Comparison of ENCODE assay signal across 27 cellular contexts in the genomic region with DNA sequence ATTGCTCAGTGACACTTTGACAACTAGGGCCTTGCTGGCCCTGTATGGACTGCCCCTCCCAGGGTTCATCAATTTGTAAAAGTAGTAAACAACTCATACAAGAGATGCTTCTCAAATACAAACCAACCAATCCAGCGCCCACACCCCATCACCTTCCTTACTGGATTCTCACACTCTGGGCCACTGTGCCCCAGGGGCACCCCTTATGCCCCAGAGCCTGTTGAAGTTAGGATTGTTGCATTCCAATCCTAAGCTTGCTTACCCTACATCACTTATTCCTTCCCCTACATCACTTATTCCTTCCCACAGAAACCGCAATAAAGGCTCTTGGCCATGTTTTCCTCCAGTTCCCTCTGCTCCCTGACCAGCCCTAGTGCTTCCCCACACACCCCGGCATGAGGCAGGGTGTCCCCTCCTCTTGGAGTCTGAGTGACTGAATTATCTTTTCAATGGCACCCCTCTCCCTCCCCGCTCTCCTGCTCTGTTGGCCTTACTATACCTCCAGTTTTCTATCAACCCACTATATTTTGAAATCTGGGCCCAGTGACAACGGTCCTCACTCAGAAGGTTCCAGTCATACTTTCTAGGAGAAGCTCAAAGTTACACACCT.
"Had no signal": no experiment of that assay in that cellular context is flagged by ENCODE, and none has a peak within 500 bp of the region (broad histone marks: within the 10 kb centered on the region; RNA-seq: fewer than 3 reads in every experiment).

No MANE protein-coding gene starts in this region.

- H3K9me3 Mint-ChIP-seq: activated naive CD4-positive, alpha-beta T cell treated with anti-CD3 and anti-CD28 coated beads, Interleukin-2, amount 10 ng/mL, durations not matched to agents 7 days and 5 days; activated naive CD8-positive, alpha-beta T cell treated with anti-CD3 and anti-CD28 coated beads, Interleukin-2, amount 10 ng/mL, durations not matched to agents 7 days and 5 days; activated T-cell treated with anti-CD3 and anti-CD28 coated beads, Interleukin-2, amount 50 U/mL, for 24 hours; dendritic cell treated with granulocyte-macrophage colony-stimulating factor and Interleukin-4, amounts not matched to agents 40 ng/mL and 50 ng/mL, for 4 days; natural killer cell treated with Interleukin-12 subunit alpha and Interleukin-12 subunit beta and Interleukin-15 and Interleukin-18, amount 100 ng/mL, for 72 hours; T-helper 1 cell treated with Interleukin-12 subunit alpha and Interleukin-12 subunit beta and Interleukin-4 antibody, amounts not matched to agents 30 μg/mL and 1 μg/mL, for 36 hours had no signal

- DNase-seq: activated CD4-positive, alpha-beta T cell treated with anti-CD3 and anti-CD28 coated beads for 48 hours; activated CD4-positive, alpha-beta T cell treated with anti-CD3 and anti-CD28 coated beads, Interleukin-2, amount 50 U/mL, for 48 hours; activated CD8-positive, alpha-beta memory T cell treated with anti-CD3 and anti-CD28 coated beads, Interleukin-2, amount 50 U/mL, for 4 hours; activated gamma-delta T cell; activated naive CD4-positive, alpha-beta T cell treated with anti-CD3 and anti-CD28 coated beads, Interleukin-2, amount 10 ng/mL, durations not matched to agents 7 days and 5 days; activated naive CD8-positive, alpha-beta T cell treated with anti-CD3 and anti-CD28 coated beads, Interleukin-2, amount 10 ng/mL, durations not matched to agents 7 days and 5 days; activated T-cell treated with anti-CD3 and anti-CD28 coated beads, Interleukin-2, amount 50 U/mL, for 24 hours; amniotic stem cell; brain microvascular endothelial cell; central memory CD4-positive, alpha-beta T cell; left lung; mucosa of descending colon; stimulated activated CD4-positive, alpha-beta T cell treated with anti-CD3 and anti-CD28 coated beads, Interleukin-1b, Interleukin-23, amount 100 ng/mL, for 48 hours; stimulated activated naive B cell treated with anti-CD40 and anti-IgM and Interleukin-4, amounts not matched to agents 10 μg/mL and 1 μg/mL and 100 μg/mL, for 72 hours; stomach; SW 1271; T-helper 9 cell; WERI-Rb-1 had no signal

- H3K4me3 Mint-ChIP-seq: activated naive CD4-positive, alpha-beta T cell treated with anti-CD3 and anti-CD28 coated beads, Interleukin-2, amount 10 ng/mL, durations not matched to agents 7 days and 5 days; activated naive CD8-positive, alpha-beta T cell treated with anti-CD3 and anti-CD28 coated beads, Interleukin-2, amount 10 ng/mL, durations not matched to agents 7 days and 5 days; activated T-cell treated with anti-CD3 and anti-CD28 coated beads, Interleukin-2, amount 50 U/mL, for 24 hours; dendritic cell treated with granulocyte-macrophage colony-stimulating factor and Interleukin-4, amounts not matched to agents 40 ng/mL and 50 ng/mL, for 4 days; natural killer cell treated with Interleukin-12 subunit alpha and Interleukin-12 subunit beta and Interleukin-15 and Interleukin-18, amount 100 ng/mL, for 72 hours; stimulated activated naive B cell treated with anti-CD40 and anti-IgM and Interleukin-4, amounts not matched to agents 10 μg/mL and 1 μg/mL and 100 μg/mL, for 72 hours; T-helper 1 cell treated with Interleukin-12 subunit alpha and Interleukin-12 subunit beta and Interleukin-4 antibody, amounts not matched to agents 30 μg/mL and 1 μg/mL, for 36 hours had no signal

- H3K27me3 Mint-ChIP-seq: progenitor cell of endocrine pancreas had no signal

- H3K9me3 ChIP-seq: left lung, mucosa of descending colon, stomach, suprapubic skin, tibial nerve had no signal

- H3K4me2 ChIP-seq: smooth muscle cell had no signal

- H3K27ac Mint-ChIP-seq: activated naive CD4-positive, alpha-beta T cell treated with anti-CD3 and anti-CD28 coated beads, Interleukin-2, amount 10 ng/mL, durations not matched to agents 7 days and 5 days; activated naive CD8-positive, alpha-beta T cell treated with anti-CD3 and anti-CD28 coated beads, Interleukin-2, amount 10 ng/mL, durations not matched to agents 7 days and 5 days; activated T-cell treated with anti-CD3 and anti-CD28 coated beads, Interleukin-2, amount 50 U/mL, for 24 hours; dendritic cell treated with granulocyte-macrophage colony-stimulating factor and Interleukin-4, amounts not matched to agents 40 ng/mL and 50 ng/mL, for 4 days; natural killer cell treated with Interleukin-12 subunit alpha and Interleukin-12 subunit beta and Interleukin-15 and Interleukin-18, amount 100 ng/mL, for 72 hours; progenitor cell of endocrine pancreas; stimulated activated naive B cell treated with anti-CD40 and anti-IgM and Interleukin-4, amounts not matched to agents 10 μg/mL and 1 μg/mL and 100 μg/mL, for 72 hours; T-helper 1 cell treated with Interleukin-12 subunit alpha and Interleukin-12 subunit beta and Interleukin-4 antibody, amounts not matched to agents 30 μg/mL and 1 μg/mL, for 36 hours had no signal

- ATAC-seq: activated CD4-positive, CD25-positive, alpha-beta regulatory T cell treated with anti-CD3 and anti-CD28 coated beads, Interleukin-2, amount 50 U/mL, for 24 hours; left lung; mucosa of descending colon; stimulated activated naive B cell treated with anti-CD40 and anti-IgM and Interleukin-4, amounts not matched to agents 10 μg/mL and 1 μg/mL and 100 μg/mL, for 72 hours had no signal

- H3K27me3 ChIP-seq: brain microvascular endothelial cell, stomach, suprapubic skin, tibial nerve had no signal

- H3K4me1 ChIP-seq: left lung had no signal

- H3K27ac ChIP-seq: brain microvascular endothelial cell, left lung, stomach, suprapubic skin, tibial nerve, WERI-Rb-1 had no signal

- H3K36me3 Mint-ChIP-seq: activated naive CD4-positive, alpha-beta T cell treated with anti-CD3 and anti-CD28 coated beads, Interleukin-2, amount 10 ng/mL, durations not matched to agents 7 days and 5 days; activated naive CD8-positive, alpha-beta T cell treated with anti-CD3 and anti-CD28 coated beads, Interleukin-2, amount 10 ng/mL, durations not matched to agents 7 days and 5 days; natural killer cell treated with Interleukin-12 subunit alpha and Interleukin-12 subunit beta and Interleukin-15 and Interleukin-18, amount 100 ng/mL, for 72 hours; stimulated activated naive B cell treated with anti-CD40 and anti-IgM and Interleukin-4, amounts not matched to agents 10 μg/mL and 1 μg/mL and 100 μg/mL, for 72 hours had no signal

- H3K4me3 ChIP-seq: left lung, lung, mucosa of descending colon, smooth muscle cell, stomach, suprapubic skin, tibial nerve had no signal

- H3K4me1 Mint-ChIP-seq: activated naive CD4-positive, alpha-beta T cell treated with anti-CD3 and anti-CD28 coated beads, Interleukin-2, amount 10 ng/mL, durations not matched to agents 7 days and 5 days; activated naive CD8-positive, alpha-beta T cell treated with anti-CD3 and anti-CD28 coated beads, Interleukin-2, amount 10 ng/mL, durations not matched to agents 7 days and 5 days had no signal

- H3K36me3 ChIP-seq: brain microvascular endothelial cell, left lung, stomach, suprapubic skin, tibial nerve, WERI-Rb-1 had no signal
